Comparison of ENCODE assay signal across 15 cellular contexts in the genomic region with DNA sequence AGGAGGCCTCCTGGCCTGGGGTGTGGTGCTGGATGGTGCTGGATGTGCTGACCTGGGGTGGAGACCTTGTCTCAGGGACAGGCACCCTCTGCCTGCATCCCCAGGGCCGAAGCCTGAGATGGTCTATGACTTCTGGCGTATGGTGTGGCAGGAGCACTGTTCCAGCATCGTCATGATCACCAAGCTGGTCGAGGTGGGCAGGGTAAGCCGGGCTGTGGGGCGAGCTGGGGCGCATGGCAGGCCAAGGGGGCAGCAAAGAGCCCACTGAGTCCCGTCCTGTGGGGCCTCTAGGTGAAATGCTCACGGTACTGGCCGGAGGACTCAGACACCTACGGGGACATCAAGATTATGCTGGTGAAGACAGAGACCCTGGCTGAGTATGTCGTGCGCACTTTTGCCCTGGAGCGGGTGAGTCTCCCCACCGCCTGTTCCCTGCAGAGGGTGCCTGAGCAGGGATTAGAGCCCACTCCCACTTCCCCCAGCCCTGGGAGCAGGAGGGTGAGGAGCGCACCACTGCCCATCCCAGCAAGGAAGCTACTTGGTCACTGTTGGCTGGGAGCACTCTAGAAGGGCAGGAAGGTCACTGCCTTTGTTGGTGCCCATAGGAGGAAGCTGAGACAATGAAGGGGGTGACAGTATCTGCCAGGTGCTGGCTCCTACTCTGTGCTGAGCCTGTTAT.
"Had no signal": no experiment of that assay in that cellular context is flagged by ENCODE, and none has a peak within 500 bp of the region (broad histone marks: within the 10 kb centered on the region; RNA-seq: fewer than 3 reads in every experiment).

No MANE protein-coding gene starts in this region.

- H3K9me3 ChIP-seq: colonic mucosa, neutrophil, right atrium auricular region, uterus had no signal

- H3K36me3 ChIP-seq: colonic mucosa, neutrophil, uterus had no signal

- H3K27me3 ChIP-seq: colonic mucosa, dorsolateral prefrontal cortex, hepatocyte, neutrophil, right atrium auricular region, uterus had no signal

- H3K27ac ChIP-seq: colonic mucosa, dorsolateral prefrontal cortex, hepatocyte, neutrophil, right atrium auricular region, uterus had no signal

- DNase-seq: colonic mucosa; effector CD8-positive, alpha-beta T cell; foreskin melanocyte; left colon; left ventricle myocardium superior; mammary epithelial cell; naive thymus-derived CD8-positive, alpha-beta T cell; small intestine; stimulated activated CD4-positive, alpha-beta T cell treated with anti-CD3 and anti-CD28 coated beads, Interleukin-12 subunit alpha, Interleukin-12 subunit beta, amount 100 ng/mL, for 4 hours; stimulated activated naive CD4-positive, alpha-beta T cell treated with Interleukin-2 at 50 U/mL for 16 hours had no signal

- H3K4me3 ChIP-seq: colonic mucosa, dorsolateral prefrontal cortex, hepatocyte, right atrium auricular region, uterus had no signal

- H3K4me1 ChIP-seq: colonic mucosa, right atrium auricular region, uterus had no signal

- ATAC-seq: left colon; left ventricle myocardium superior; naive thymus-derived CD8-positive, alpha-beta T cell had no signal
